ENCODE assay signal across 8 cellular contexts in genomic region chr14:102088012-102088792, GRCh38. TPM values are rescaled to one million over a fixed set of nuclear protein-coding genes. Genes with fewer than 3 reads are reported as not detected.
DNase-seq lines count a peak whose midpoint lies in the region; ATAC-seq and TF ChIP-seq lines count a peak whose summit lies in the region.

No MANE protein-coding gene starts in this region.

- H3K27me3 ChIP-seq in lower lobe of right lung (ENCODE audit: low read depth) = no peaks in the 10 kb centered on the region

- peak overlapping the region; percentile 98 for H3K27ac Mint-ChIP-seq in activated CD4-positive, alpha-beta T cell treated with anti-CD3 and anti-CD28 coated beads, Interleukin-2, amount 10 ng/mL, durations not matched to agents 24 days and 14 days

- H3K27ac ChIP-seq in 22Rv1 (peak overlapping the region; percentile 97), lower lobe of right lung (peak overlapping the region; percentile 98)

- peaks cover 29% of the 10 kb centered on the region for H3K36me3 ChIP-seq in lower lobe of right lung

- H3K4me1 ChIP-seq in lower lobe of right lung = peaks cover 42% of the 10 kb centered on the region

- ATAC-seq in lower lobe of right lung = peak; percentile 26 to 36
- no peak for ATAC-seq in GM18907 (IDR thresholded peaks at IDR 0.05; ENCODE audit: unreplicated experiment)

- H3K36me3 Mint-ChIP-seq in activated CD4-positive, alpha-beta T cell treated with anti-CD3 and anti-CD28 coated beads, Interleukin-2, amount 10 ng/mL, durations not matched to agents 24 days and 14 days (ENCODE audit: low read depth) = peaks cover 39% of the 10 kb centered on the region

- DNase-seq in HFF-Myc (ENCODE audit: extremely low read depth, low read depth) (no peak), dermis blood vessel endothelial cell (peak; percentile 59), lower lobe of right lung (peak; percentile 83), HCEC 1CT (no peak)
- DNase-seq in activated CD4-positive, alpha-beta T cell treated with anti-CD3 and anti-CD28 coated beads, Interleukin-2, amount 10 ng/mL, durations not matched to agents 24 days and 14 days = peak; percentile 84
- peak; percentile 49 for DNase-seq in stimulated activated CD8-positive, alpha-beta memory T cell treated with anti-CD3 and anti-CD28 coated beads, Interleukin-12 subunit alpha, Interleukin-12 subunit beta, amount 100 ng/mL, for 4 hours (ENCODE audit: low read depth)

- H3K4me1 Mint-ChIP-seq in activated CD4-positive, alpha-beta T cell treated with anti-CD3 and anti-CD28 coated beads, Interleukin-2, amount 10 ng/mL, durations not matched to agents 24 days and 14 days = peaks cover 51% of the 10 kb centered on the region

- intact Hi-C loops in activated CD4-positive, alpha-beta T cell treated with anti-CD3 and anti-CD28 coated beads, Interleukin-2, amount 10 ng/mL, durations not matched to agents 24 days and 14 days (cut with micrococcal nuclease) = loop anchor here (5.0 to 10.0 kb wide), 4 partner anchors 141 to 1713 kb away; partner anchors contain the start of gene WDR25
- intact Hi-C loops in lower lobe of right lung (cut with DNase I) = no loop called here

- peak overlapping the region; percentile 53 for H3K4me3 ChIP-seq in HFF-Myc (replicated peaks; ENCODE audit: low read depth, low read length)
- H3K4me3 ChIP-seq in lower lobe of right lung = peak overlapping the region; percentile 77

- H3K9me3 Mint-ChIP-seq in activated CD4-positive, alpha-beta T cell treated with anti-CD3 and anti-CD28 coated beads, Interleukin-2, amount 10 ng/mL, durations not matched to agents 24 days and 14 days = no peaks in the 10 kb centered on the region

- no peaks in the 10 kb centered on the region for H3K9me3 ChIP-seq in lower lobe of right lung

- no peaks in the 10 kb centered on the region for H3K27me3 Mint-ChIP-seq in activated CD4-positive, alpha-beta T cell treated with anti-CD3 and anti-CD28 coated beads, Interleukin-2, amount 10 ng/mL, durations not matched to agents 24 days and 14 days

- peak overlapping the region; percentile 92 for H3K4me3 Mint-ChIP-seq in activated CD4-positive, alpha-beta T cell treated with anti-CD3 and anti-CD28 coated beads, Interleukin-2, amount 10 ng/mL, durations not matched to agents 24 days and 14 days

- TF ChIP-seq CTCF in 22Rv1 (IDR thresholded peaks at IDR 0.05) (no peak), HFF-Myc (IDR thresholded peaks at IDR 0.05; ENCODE audit: low read depth, low read length, missing control alignments) (no peak), lower lobe of right lung (IDR thresholded peaks at IDR 0.05) (no peak)

RNA-seq across cellular contexts. Expression of gene HSP90AA1, which starts 1.4 kb away (rescaled TPM):
- total RNA-seq in activated CD4-positive, alpha-beta T cell treated with anti-CD3 and anti-CD28 coated beads, Interleukin-2, amount 10 ng/mL, durations not matched to agents 24 days and 14 days = 1,216 and 1,268 TPM in 2 replicates
- 663 and 684 TPM in 2 replicates for total RNA-seq in dermis blood vessel endothelial cell
- total RNA-seq in lower lobe of right lung = 540 TPM

RNA-seq across cellular contexts. Expression of gene WDR20, which starts 51.5 kb away (rescaled TPM):
- total RNA-seq in activated CD4-positive, alpha-beta T cell treated with anti-CD3 and anti-CD28 coated beads, Interleukin-2, amount 10 ng/mL, durations not matched to agents 24 days and 14 days = 30.4 and 31.0 TPM in 2 replicates
- total RNA-seq in dermis blood vessel endothelial cell (16.8 and 20.1 TPM in 2 replicates), lower lobe of right lung (26.2 TPM)

Comparison
In these comparisons a context has a peak if more than half of its experiments do, and no peak if none do; other contexts are left out.
1. DNase-seq: peak in activated CD4-positive, alpha-beta T cell treated with anti-CD3 and anti-CD28 coated beads, Interleukin-2, amount 10 ng/mL, durations not matched to agents 24 days and 14 days (single experiment), dermis blood vessel endothelial cell (single experiment), lower lobe of right lung (single experiment) and stimulated activated CD8-positive, alpha-beta memory T cell treated with anti-CD3 and anti-CD28 coated beads, Interleukin-12 subunit alpha, Interleukin-12 subunit beta, amount 100 ng/mL, for 4 hours (single experiment); none in HFF-Myc (single experiment) and HCEC 1CT (single experiment).